Comparison of ENCODE assay signal across 19 cellular contexts in the genomic region with DNA sequence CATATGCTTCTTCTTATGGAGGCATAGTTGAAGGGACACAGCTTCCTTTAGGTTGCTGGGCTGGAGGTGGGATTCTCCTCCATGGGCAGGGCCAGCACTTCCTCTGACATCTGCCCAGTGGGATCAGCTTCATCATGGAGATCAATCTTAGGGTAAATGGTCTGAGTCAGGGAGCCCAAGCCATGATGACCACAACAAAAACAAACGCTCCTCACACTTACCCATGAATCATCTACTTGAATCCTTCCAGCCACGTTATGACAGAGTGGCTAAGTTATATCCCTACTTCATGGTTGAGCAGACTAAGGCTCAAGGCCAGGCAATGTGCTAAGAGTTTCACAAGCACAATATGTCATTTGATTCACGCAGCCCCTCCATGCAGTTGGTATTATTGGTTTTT.
DNase-seq lines count a peak whose midpoint lies in the region; ATAC-seq, FAIRE-seq and TF ChIP-seq lines count a peak whose summit lies in the region.
"Had no signal": no experiment of that assay in that cellular context is flagged by ENCODE, and none has a peak within 500 bp of the region (broad histone marks: within the 10 kb centered on the region; RNA-seq: fewer than 3 reads in every experiment).

No MANE protein-coding gene starts in this region.

- H3K4me3 ChIP-seq in AG09309 (ENCODE audit: control insufficient read depth, low read depth, low read length), result no peak overlapping the region
- no peak overlapping the region for H3K4me3 ChIP-seq in bronchial epithelial cell (ENCODE audit: low read depth, low read length)
- no peak overlapping the region for H3K4me3 ChIP-seq in kidney (ENCODE audit: low read length in 2 of 2)
- no peak overlapping the region for H3K4me3 ChIP-seq in testis
- H3K4me3 ChIP-seq: ascending aorta, upper lobe of right lung had no signal

- 87 to 89% methylated on average over 3 of the region's 3 CpGs for WGBS in testis, 2 donors

- ATAC-seq in stimulated activated memory B cell treated with anti-CD40 and anti-IgM and Interleukin-4, amounts not matched to agents 10 μg/mL and 1 μg/mL and 100 μg/mL, for 72 hours, result no peak
- ATAC-seq in HG03108 (IDR thresholded peaks at IDR 0.05; ENCODE audit: unreplicated experiment), result no peak
- ATAC-seq: activated CD4-positive, alpha-beta T cell treated with anti-CD3 and anti-CD28 coated beads for 36 hours; HCT116; upper lobe of right lung had no signal

- H3K36me3 Mint-ChIP-seq in stimulated activated memory B cell treated with anti-CD40 and anti-IgM and Interleukin-4, amounts not matched to agents 10 μg/mL and 1 μg/mL and 100 μg/mL, for 72 hours, result no peaks in the 10 kb centered on the region

- H3K27ac Mint-ChIP-seq in stimulated activated memory B cell treated with anti-CD40 and anti-IgM and Interleukin-4, amounts not matched to agents 10 μg/mL and 1 μg/mL and 100 μg/mL, for 72 hours, result no peak overlapping the region
- H3K27ac Mint-ChIP-seq: activated CD4-positive, alpha-beta T cell treated with anti-CD3 and anti-CD28 coated beads for 36 hours; activated T-cell treated with anti-CD3 and anti-CD28 coated beads, Interleukin-2, amount 50 U/mL, for 24 hours had no signal

- H3K4me3 Mint-ChIP-seq in stimulated activated memory B cell treated with anti-CD40 and anti-IgM and Interleukin-4, amounts not matched to agents 10 μg/mL and 1 μg/mL and 100 μg/mL, for 72 hours, result no peak overlapping the region
- H3K4me3 Mint-ChIP-seq: activated CD4-positive, alpha-beta T cell treated with anti-CD3 and anti-CD28 coated beads for 36 hours; activated T-cell treated with anti-CD3 and anti-CD28 coated beads, Interleukin-2, amount 50 U/mL, for 24 hours had no signal

- H3K9me3 Mint-ChIP-seq in stimulated activated memory B cell treated with anti-CD40 and anti-IgM and Interleukin-4, amounts not matched to agents 10 μg/mL and 1 μg/mL and 100 μg/mL, for 72 hours, result no peaks in the 10 kb centered on the region
- H3K9me3 Mint-ChIP-seq: activated T-cell treated with anti-CD3 and anti-CD28 coated beads, Interleukin-2, amount 50 U/mL, for 24 hours had no signal

- H3K27me3 ChIP-seq in bronchial epithelial cell (ENCODE audit: control insufficient read depth, insufficient read depth, low read length) (no peaks in the 10 kb centered on the region), testis (no peaks in the 10 kb centered on the region)
- H3K27me3 ChIP-seq: ascending aorta, BE2C, upper lobe of right lung had no signal

- H3K4me1 ChIP-seq in kidney (ENCODE audit: control insufficient read depth in 1 of 2, insufficient read depth in 1 of 2, low read depth in 1 of 2, low read length in 2 of 2) (no peaks in the 10 kb centered on the region), testis (no peaks in the 10 kb centered on the region)
- H3K4me1 ChIP-seq: ascending aorta, BE2C, parathyroid adenoma, upper lobe of right lung had no signal

- H3K9me3 ChIP-seq in kidney (ENCODE audit: control insufficient read depth in 1 of 2, low read length in 2 of 2) (no peaks in the 10 kb centered on the region), testis (no peaks in the 10 kb centered on the region)
- H3K9me3 ChIP-seq: ascending aorta, BE2C, upper lobe of right lung had no signal

- no peak for TF ChIP-seq CTCF in AG09309 (IDR thresholded peaks at IDR 0.05; ENCODE audit: control insufficient read depth, insufficient read depth, low read depth, low read length, missing control alignments)
- no peak for TF ChIP-seq CTCF in bronchial epithelial cell (IDR thresholded peaks at IDR 0.05; ENCODE audit: insufficient read depth, low read length, severe bottlenecking)
- no peak for TF ChIP-seq CTCF in kidney (IDR thresholded peaks at IDR 0.05; ENCODE audit: borderline replicate concordance, extremely low read depth, insufficient read depth)
- no peak for TF ChIP-seq CTCF in testis (IDR thresholded peaks at IDR 0.05)

- H3K4me1 Mint-ChIP-seq in stimulated activated memory B cell treated with anti-CD40 and anti-IgM and Interleukin-4, amounts not matched to agents 10 μg/mL and 1 μg/mL and 100 μg/mL, for 72 hours, result no peaks in the 10 kb centered on the region

- FAIRE-seq in bronchial epithelial cell (lab: Jason Lieb, UNC) (no peak), kidney (lab: Jason Lieb, UNC) (no peak)

- H3K27ac ChIP-seq in kidney (ENCODE audit: low read depth in 2 of 2, low read length in 2 of 2), result no peak overlapping the region
- no peak overlapping the region for H3K27ac ChIP-seq in testis
- H3K27ac ChIP-seq: ascending aorta, parathyroid adenoma, upper lobe of right lung had no signal

- DNase-seq in AG09309 (ENCODE audit: low read depth), result peak; percentile 69
- peak; percentile 99 for DNase-seq in M059J (ENCODE audit: low read depth)
- peak; percentile 63 for DNase-seq in bronchial epithelial cell (ENCODE audit: low read depth)
- DNase-seq in kidney tubule cell (ENCODE audit: low spot score), result peak; percentile 98
- no peak for DNase-seq in kidney
- no peak for DNase-seq in testis
- DNase-seq: activated CD4-positive, alpha-beta T cell treated with anti-CD3 and anti-CD28 coated beads for 36 hours; activated T-cell treated with anti-CD3 and anti-CD28 coated beads, Interleukin-2, amount 50 U/mL, for 24 hours; BE2C; effector memory CD4-positive, alpha-beta T cell; mesendoderm; NCI-H1092 treated with DMSO at 0.1 percent for 48 hours; stimulated activated CD4-positive, alpha-beta T cell treated with anti-CD3 and anti-CD28 coated beads, Interleukin-15, amount 100 ng/mL, for 24 hours; upper lobe of right lung had no signal

- TF ChIP-seq POLR2A in testis (IDR thresholded peaks at IDR 0.05), result no peak

- intact Hi-C loops in kidney (cut with DNase I) (no loop called here), testis (cut with DNase I; ENCODE audit: low total_unique reads) (no loop called here)

- H3K36me3 ChIP-seq in bronchial epithelial cell (ENCODE audit: control insufficient read depth, insufficient read depth, low read length), result no peaks in the 10 kb centered on the region
- H3K36me3 ChIP-seq in kidney (ENCODE audit: control insufficient read depth in 1 of 2, insufficient read depth in 2 of 2, low read length in 2 of 2), result no peaks in the 10 kb centered on the region
- H3K36me3 ChIP-seq in testis (ENCODE audit: low read depth, missing control alignments), result no peaks in the 10 kb centered on the region
- H3K36me3 ChIP-seq: ascending aorta, BE2C, upper lobe of right lung had no signal

- no peak overlapping the region for H3K9ac ChIP-seq in kidney (ENCODE audit: low read length in 2 of 2)
- H3K9ac ChIP-seq: parathyroid adenoma had no signal

- no peaks in the 10 kb centered on the region for H3K27me3 Mint-ChIP-seq in stimulated activated memory B cell treated with anti-CD40 and anti-IgM and Interleukin-4, amounts not matched to agents 10 μg/mL and 1 μg/mL and 100 μg/mL, for 72 hours
- H3K27me3 Mint-ChIP-seq: activated CD4-positive, alpha-beta T cell treated with anti-CD3 and anti-CD28 coated beads for 36 hours; activated T-cell treated with anti-CD3 and anti-CD28 coated beads, Interleukin-2, amount 50 U/mL, for 24 hours had no signal

Comparison
In these comparisons a context has a peak if more than half of its experiments do, and no peak if none do; other contexts are left out.
1. DNase-seq: peak in AG09309 (single experiment), M059J (single experiment), bronchial epithelial cell (single experiment) and kidney tubule cell (single experiment); none in kidney (single experiment) and testis (single experiment).